ENCODE assay signal across 17 cellular contexts in genomic region chr22:46801826-46802607, GRCh38. TPM values are rescaled to one million over a fixed set of nuclear protein-coding genes. Genes with fewer than 3 reads are reported as not detected.
DNase-seq lines count a peak whose midpoint lies in the region; TF ChIP-seq lines count a peak whose summit lies in the region.
"Had no signal": no experiment of that assay in that cellular context is flagged by ENCODE, and none has a peak within 500 bp of the region (broad histone marks: within the 10 kb centered on the region; RNA-seq: fewer than 3 reads in every experiment).

No MANE protein-coding gene starts in this region.

- H3K9me3 Mint-ChIP-seq in CD8-positive, alpha-beta memory T cell = no peaks in the 10 kb centered on the region
- no peaks in the 10 kb centered on the region for H3K9me3 Mint-ChIP-seq in osteocyte (ENCODE audit: unreplicated experiment)
- H3K9me3 Mint-ChIP-seq: activated naive CD4-positive, alpha-beta T cell treated with anti-CD3 and anti-CD28 coated beads, Interleukin-2, amount 50 U/mL, for 24 hours had no signal

- CTCF ChIA-PET in CD8-positive, alpha-beta memory T cell (lab: Charles Lee) = interaction anchor here (0.8 to 5.3 kb wide), 15 partner anchors 9 to 239 kb away, joined by 3 to 133 read pairs (median 7); partner anchors contain the start of gene TBC1D22A

- peaks cover 30 to 70% (median 51%) of the 10 kb centered on the region in 3 donors for H3K4me1 Mint-ChIP-seq in CD8-positive, alpha-beta memory T cell
- peaks cover 34% of the 10 kb centered on the region for H3K4me1 Mint-ChIP-seq in osteocyte (ENCODE audit: unreplicated experiment)

- DNase-seq in NCI-H2029 (lab: John Stamatoyannopoulos, UW) (peak; percentile 19), NCI-H2029 treated with DMSO at 0.1 percent for 48 hours (lab: John Stamatoyannopoulos, UW) (no peak), osteocyte (ENCODE audit: extremely low spot score, unreplicated experiment) (peak; percentile 83), NCI-H187 (lab: John Stamatoyannopoulos, UW) (no peak), NCI-H226 (no peak), cortex of kidney (lab: John Stamatoyannopoulos, UW) (no peak)
- no peak for DNase-seq in CD8-positive, alpha-beta memory T cell
- DNase-seq: activated CD4-positive, alpha-beta T cell treated with anti-CD3 and anti-CD28 coated beads, Interleukin-2, amount 50 U/mL, for 1 hour; activated T-cell treated with anti-CD3 and anti-CD28 coated beads for 4 hours; brain microvascular endothelial cell; DND-41; GM23248; stimulated activated CD4-positive, alpha-beta T cell treated with anti-CD3 and anti-CD28 coated beads, Interleukin-4, amount 100 ng/mL, for 24 hours had no signal

- H3K27me3 Mint-ChIP-seq in CD8-positive, alpha-beta memory T cell = peaks cover 0 to 1% of the 10 kb centered on the region in 2 donors
- H3K27me3 Mint-ChIP-seq in osteocyte (ENCODE audit: unreplicated experiment) = no peaks in the 10 kb centered on the region
- H3K27me3 Mint-ChIP-seq: activated naive CD4-positive, alpha-beta T cell treated with anti-CD3 and anti-CD28 coated beads, Interleukin-2, amount 50 U/mL, for 24 hours had no signal

- H3K27ac ChIP-seq in CD8-positive, alpha-beta memory T cell (ENCODE audit: low read depth, low read length) = no peak overlapping the region
- H3K27ac ChIP-seq: 22Rv1, brain microvascular endothelial cell, GM23248, skin epidermis had no signal

- no peaks in the 10 kb centered on the region for H3K9me3 ChIP-seq in CD8-positive, alpha-beta memory T cell (ENCODE audit: low read length)
- no peaks in the 10 kb centered on the region for H3K9me3 ChIP-seq in endocrine pancreas (ENCODE audit: control insufficient read depth, low read length)

- no peak overlapping the region for H3K4me3 ChIP-seq in CD8-positive, alpha-beta memory T cell (ENCODE audit: low read length)
- H3K4me3 ChIP-seq in endocrine pancreas (ENCODE audit: control insufficient read depth, insufficient read depth, low read length) = no peak overlapping the region
- H3K4me3 ChIP-seq: GM23248, skin epidermis had no signal

- POLR2A ChIA-PET in CD8-positive, alpha-beta memory T cell (lab: Charles Lee) = interaction anchor here (0.5 kb wide), 1 partner anchor 15 kb away, joined by 3 read pairs; no protein-coding TSS in a partner anchor

- H3K9ac ChIP-seq in endocrine pancreas (ENCODE audit: control insufficient read depth, insufficient read depth, low read length) = peak overlapping the region; percentile 23
- H3K9ac ChIP-seq: GM23248 had no signal

- H3K4me3 Mint-ChIP-seq in CD8-positive, alpha-beta memory T cell = no peak overlapping the region
- no peak overlapping the region for H3K4me3 Mint-ChIP-seq in osteocyte (ENCODE audit: unreplicated experiment)
- H3K4me3 Mint-ChIP-seq: activated naive CD4-positive, alpha-beta T cell treated with anti-CD3 and anti-CD28 coated beads, Interleukin-2, amount 50 U/mL, for 24 hours had no signal

- no peaks in the 10 kb centered on the region for H3K27me3 ChIP-seq in CD8-positive, alpha-beta memory T cell (ENCODE audit: insufficient read depth, low read length, poor library complexity, severe bottlenecking)
- H3K27me3 ChIP-seq in endocrine pancreas (ENCODE audit: control insufficient read depth, insufficient read depth, low read length) = no peaks in the 10 kb centered on the region
- H3K27me3 ChIP-seq: brain microvascular endothelial cell had no signal

- peaks cover 15% of the 10 kb centered on the region for H3K4me1 ChIP-seq in CD8-positive, alpha-beta memory T cell (ENCODE audit: insufficient read depth, low read length)
- no peaks in the 10 kb centered on the region for H3K4me1 ChIP-seq in endocrine pancreas (ENCODE audit: control insufficient read depth, insufficient read depth, low read length)

- peaks cover 0 to 82% (median 29%) of the 10 kb centered on the region in 3 donors for H3K36me3 Mint-ChIP-seq in CD8-positive, alpha-beta memory T cell
- peaks cover 24% of the 10 kb centered on the region for H3K36me3 Mint-ChIP-seq in osteocyte (ENCODE audit: unreplicated experiment)

- no peak for TF ChIP-seq CTCF in osteocyte (IDR thresholded peaks at IDR 0.05)

- H3K36me3 ChIP-seq in CD8-positive, alpha-beta memory T cell (ENCODE audit: insufficient read depth, low read length) = peaks cover 26% of the 10 kb centered on the region
- H3K36me3 ChIP-seq in endocrine pancreas (ENCODE audit: control insufficient read depth, insufficient read depth, low read length) = no peaks in the 10 kb centered on the region

- peak overlapping the region in 7 of 8 donors; percentile 24 to 94 (median 48) for H3K27ac Mint-ChIP-seq in CD8-positive, alpha-beta memory T cell
- H3K27ac Mint-ChIP-seq in osteocyte (ENCODE audit: unreplicated experiment) = no peak overlapping the region
- H3K27ac Mint-ChIP-seq: activated naive CD4-positive, alpha-beta T cell treated with anti-CD3 and anti-CD28 coated beads, Interleukin-2, amount 50 U/mL, for 24 hours had no signal

RNA-seq across cellular contexts. Expression of gene TBC1D22A, which starts 39.6 kb away (rescaled TPM):
- 10 to 100 TPM; 34.0 to 34.8 TPM for total RNA-seq in CD8-positive, alpha-beta memory T cell
- 26.6 TPM for polyA plus RNA-seq in CD8-positive, alpha-beta memory T cell
- 28.9 and 29.1 TPM in 2 replicates for total RNA-seq in osteocyte

Comparison
In these comparisons a context has a peak if more than half of its experiments do, and no peak if none do; other contexts are left out.
1. DNase-seq: peak in NCI-H2029 (single experiment) and osteocyte (single experiment); none in NCI-H2029 treated with DMSO at 0.1 percent for 48 hours (single experiment), CD8-positive, alpha-beta memory T cell (0 of 5), NCI-H187 (0 of 2), NCI-H226 (single experiment) and cortex of kidney (single experiment).